In genomic region chr19:18504886-18505610, GRCh38 we compare ENCODE assay signal across 8 cellular contexts. TPM values are rescaled to one million over a fixed set of nuclear protein-coding genes. Genes with fewer than 3 reads are reported as not detected.
DNase-seq lines count a peak whose midpoint lies in the region; ATAC-seq and TF ChIP-seq lines count a peak whose summit lies in the region.
"Had no signal": no experiment of that assay in that cellular context is flagged by ENCODE, and none has a peak within 500 bp of the region (broad histone marks: within the 10 kb centered on the region; RNA-seq: fewer than 3 reads in every experiment).

No MANE protein-coding gene starts in this region.

- no peaks in the 10 kb centered on the region for H3K27me3 Mint-ChIP-seq in Caco-2 (ENCODE audit: insufficient read depth, unreplicated experiment)
- no peaks in the 10 kb centered on the region for H3K27me3 Mint-ChIP-seq in effector memory CD8-positive, alpha-beta T cell
- no peaks in the 10 kb centered on the region for H3K27me3 Mint-ChIP-seq in progenitor cell of endocrine pancreas
- H3K27me3 Mint-ChIP-seq in osteocyte (ENCODE audit: unreplicated experiment): no peaks in the 10 kb centered on the region

- no TSS peak for BruUV-seq in Caco-2 (replicated peaks; lab: Mats Ljungman, UMichigan)

- DNase-seq in Caco-2: no peak
- peak; percentile 41 for DNase-seq in NCI-H510A (lab: John Stamatoyannopoulos, UW)
- no peak for DNase-seq in effector memory CD8-positive, alpha-beta T cell
- DNase-seq in progenitor cell of endocrine pancreas (ENCODE audit: low spot score, unreplicated experiment): no peak
- DNase-seq in osteocyte (ENCODE audit: extremely low spot score, unreplicated experiment): no peak
- DNase-seq in retina: no peak
- no peak for DNase-seq in NOMO-1 (lab: John Stamatoyannopoulos, UW; ENCODE audit: unreplicated experiment in 2 of 2)
- DNase-seq: NCI-H1105 had no signal

- POLR2A ChIA-PET in Caco-2 (lab: Charles Lee): interaction anchor here (0.6 to 0.9 kb wide), 2 partner anchors 17 to 1178 kb away, joined by 3 read pairs; partner anchors contain the start of gene ELL

- H3K36me3 Mint-ChIP-seq in Caco-2 (ENCODE audit: insufficient read depth, unreplicated experiment): peaks cover 6% of the 10 kb centered on the region
- peaks cover 72% of the 10 kb centered on the region for H3K36me3 Mint-ChIP-seq in effector memory CD8-positive, alpha-beta T cell (ENCODE audit: insufficient read depth)
- no peaks in the 10 kb centered on the region for H3K36me3 Mint-ChIP-seq in progenitor cell of endocrine pancreas (ENCODE audit: insufficient read depth)
- H3K36me3 Mint-ChIP-seq in osteocyte (ENCODE audit: unreplicated experiment): no peaks in the 10 kb centered on the region

- no peaks in the 10 kb centered on the region for H3K27me3 ChIP-seq in Caco-2 (replicated peaks; ENCODE audit: control insufficient read depth, insufficient read depth, low read length)

- peaks cover 43% of the 10 kb centered on the region for H3K4me1 ChIP-seq in Caco-2

- H3K9me3 Mint-ChIP-seq in Caco-2 (ENCODE audit: unreplicated experiment): no peaks in the 10 kb centered on the region
- no peaks in the 10 kb centered on the region for H3K9me3 Mint-ChIP-seq in effector memory CD8-positive, alpha-beta T cell
- H3K9me3 Mint-ChIP-seq in progenitor cell of endocrine pancreas (ENCODE audit: low read depth): no peaks in the 10 kb centered on the region
- no peaks in the 10 kb centered on the region for H3K9me3 Mint-ChIP-seq in osteocyte (ENCODE audit: unreplicated experiment)

- no peaks in the 10 kb centered on the region for H3K9me3 ChIP-seq in Caco-2

- CTCF ChIA-PET in Caco-2 (lab: Charles Lee): interaction anchor here (1.0 kb wide), 2 partner anchors 16 kb away, joined by 3 to 5 read pairs; partner anchors contain the start of gene ELL

- H3K27ac Mint-ChIP-seq in Caco-2 (ENCODE audit: unreplicated experiment) (peak overlapping the region; percentile 21), progenitor cell of endocrine pancreas (peak overlapping the region; percentile 79), osteocyte (ENCODE audit: unreplicated experiment) (no peak overlapping the region)
- peak overlapping the region; percentile 96 to 99 for H3K27ac Mint-ChIP-seq in effector memory CD8-positive, alpha-beta T cell

- H3K4me3 Mint-ChIP-seq in Caco-2 (ENCODE audit: unreplicated experiment) (peak overlapping the region; percentile 5), progenitor cell of endocrine pancreas (ENCODE audit: low read depth) (peak overlapping the region; percentile 14), osteocyte (ENCODE audit: unreplicated experiment) (no peak overlapping the region)
- H3K4me3 Mint-ChIP-seq in effector memory CD8-positive, alpha-beta T cell: peak overlapping the region; percentile 71 to 92

- intact Hi-C loops in Caco-2 (cut with micrococcal nuclease; ENCODE audit: unreplicated experiment): loop anchor here (1.0 kb wide), 1 partner anchor 15 kb away; no protein-coding TSS in a partner anchor

- H3K4me3 ChIP-seq in Caco-2 (ENCODE audit: low read depth, low read length): no peak overlapping the region

- TF ChIP-seq CTCF in Caco-2 (IDR thresholded peaks at IDR 0.05; ENCODE audit: insufficient read depth in 1 of 2, low read depth in 1 of 2, low read length in 1 of 2, severe bottlenecking in 1 of 2, unreplicated experiment in 1 of 2) (no peak), progenitor cell of endocrine pancreas (IDR thresholded peaks at IDR 0.05; ENCODE audit: unreplicated experiment) (no peak), osteocyte (IDR thresholded peaks at IDR 0.05) (no peak)

- peaks cover 33% of the 10 kb centered on the region for H3K4me1 Mint-ChIP-seq in Caco-2 (ENCODE audit: low read depth, unreplicated experiment)
- peaks cover 70 to 85% of the 10 kb centered on the region in 2 donors for H3K4me1 Mint-ChIP-seq in effector memory CD8-positive, alpha-beta T cell (ENCODE audit: low read depth in 2 of 2)
- H3K4me1 Mint-ChIP-seq in progenitor cell of endocrine pancreas (ENCODE audit: low read depth): peaks cover 34% of the 10 kb centered on the region
- peaks cover 55% of the 10 kb centered on the region for H3K4me1 Mint-ChIP-seq in osteocyte (ENCODE audit: unreplicated experiment)

- no peaks in the 10 kb centered on the region for H3K36me3 ChIP-seq in Caco-2 (ENCODE audit: control insufficient read depth, insufficient read depth, low read length)

- ATAC-seq in effector memory CD8-positive, alpha-beta T cell (replicated peaks): no peak

RNA-seq across cellular contexts. Expression of gene ELL, which starts 16.8 kb away (rescaled TPM):
- 11.2 and 12.1 TPM in 2 replicates for total RNA-seq in Caco-2 (2022)
- 13.8 and 15.5 TPM in 2 replicates for total RNA-seq in progenitor cell of endocrine pancreas
- total RNA-seq in osteocyte: 17.6 and 18.3 TPM in 2 replicates

RNA-seq across cellular contexts. Expression of gene FKBP8, which starts 38.3 kb away (rescaled TPM):
- total RNA-seq in Caco-2 (2022): 174 and 184 TPM in 2 replicates
- 216 and 220 TPM in 2 replicates for total RNA-seq in progenitor cell of endocrine pancreas
- 242 and 253 TPM in 2 replicates for total RNA-seq in osteocyte

RNA-seq across cellular contexts. Expression of gene KXD1, which starts 52.6 kb away (rescaled TPM):
- total RNA-seq in Caco-2 (2022) (77.5 and 80.2 TPM in 2 replicates), progenitor cell of endocrine pancreas (77.7 and 82.8 TPM in 2 replicates), osteocyte (66.5 and 70.6 TPM in 2 replicates)
